In the genomic region with DNA sequence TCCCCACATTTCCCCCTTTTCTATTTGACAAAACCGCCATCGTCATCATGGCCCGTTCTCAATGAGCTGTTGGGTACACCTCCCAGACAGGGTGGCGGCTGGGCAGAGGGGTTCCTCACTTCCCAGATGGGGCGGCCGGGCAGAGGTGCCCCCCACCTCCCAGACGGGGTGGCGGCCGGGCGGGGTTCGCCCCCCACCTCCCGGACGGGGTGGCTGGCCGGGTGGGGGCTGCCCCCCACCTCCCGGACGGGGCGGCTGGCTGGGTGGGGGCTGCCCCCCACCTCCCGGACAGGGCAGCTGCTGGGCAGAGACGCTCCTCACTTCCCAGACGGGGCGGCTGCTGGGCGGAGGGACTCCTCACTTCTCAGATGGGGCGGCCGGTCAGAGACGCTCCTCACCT, we compare ENCODE assay signal across 2 cellular contexts.
A peak's percentile ranks its signal among the peaks of the same experiment; 100 is the strongest.
DNase-seq lines count a peak whose midpoint lies in the region; TF ChIP-seq lines count a peak whose summit lies in the region.
"Not testable (repeated sequence)": the region's sequence is repeated elsewhere in the genome, so short reads cannot be mapped to it uniquely, and the experiment has no call there.

No MANE protein-coding gene starts in this region.

- TF ChIP-seq CTCF in right atrium auricular region (IDR thresholded peaks at IDR 0.05): not testable (repeated sequence)

- H3K4me1 ChIP-seq in right atrium auricular region: not testable (repeated sequence)

- intact Hi-C loops in cardiac septum (cut with DNase I): not testable (repeated sequence)

- DNase-seq in cardiac septum (ENCODE audit: low spot score) (peak; percentile 26), right atrium auricular region (ENCODE audit: low spot score) (peak; percentile 28)

- not testable (repeated sequence) for H3K9me3 ChIP-seq in right atrium auricular region

- not testable (repeated sequence) for H3K36me3 ChIP-seq in right atrium auricular region

- not testable (repeated sequence) for H3K27me3 ChIP-seq in right atrium auricular region

- not testable (repeated sequence) for H3K4me3 ChIP-seq in right atrium auricular region

- not testable (repeated sequence) for H3K27ac ChIP-seq in right atrium auricular region
